9 cellular contexts compared by ENCODE assay signal in the genomic region with DNA sequence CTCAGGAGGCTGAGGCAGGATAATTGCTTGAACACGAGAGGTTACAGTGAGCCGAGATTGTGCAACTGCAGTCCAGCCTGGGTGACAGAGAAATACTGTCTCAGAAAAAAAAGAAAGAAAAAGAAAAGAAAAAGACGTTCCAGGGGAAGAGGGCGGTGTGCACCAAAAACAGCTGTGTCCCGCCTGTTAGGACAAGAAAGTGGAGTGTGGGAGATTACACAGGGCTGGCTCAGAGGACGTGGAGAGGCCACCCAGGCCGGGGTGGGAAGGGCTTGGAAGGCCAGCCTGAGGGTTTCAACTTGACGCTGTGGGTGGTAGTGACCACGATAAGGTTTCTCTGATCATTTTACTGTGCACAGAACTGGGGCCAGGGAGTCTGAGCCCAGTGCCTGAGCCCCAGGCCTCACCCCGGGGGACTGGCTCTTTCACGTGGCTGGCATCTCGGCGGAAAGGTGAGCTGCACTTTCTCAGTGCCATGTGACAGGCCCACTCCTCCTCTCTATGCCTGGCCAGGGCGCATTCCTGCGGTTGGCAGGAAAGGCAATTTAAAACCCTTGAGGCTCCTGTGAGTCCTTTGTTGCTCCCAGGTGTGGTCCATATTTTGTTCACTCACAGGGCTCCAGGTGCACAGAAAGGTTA. TPM values are rescaled to one million over a fixed set of nuclear protein-coding genes. Genes with fewer than 3 reads are reported as not detected.
A peak's percentile ranks its signal among the peaks of the same experiment; 100 is the strongest.
DNase-seq lines count a peak whose midpoint lies in the region; ATAC-seq and TF ChIP-seq lines count a peak whose summit lies in the region.
"Had no signal": no experiment of that assay in that cellular context is flagged by ENCODE, and none has a peak within 500 bp of the region (broad histone marks: within the 10 kb centered on the region; RNA-seq: fewer than 3 reads in every experiment).

No MANE protein-coding gene starts in this region.

- H3K4me1 ChIP-seq in body of pancreas (peaks cover 6% of the 10 kb centered on the region), upper lobe of right lung (peaks cover 24% of the 10 kb centered on the region)

- no peak for TF ChIP-seq CTCF in body of pancreas (IDR thresholded peaks at IDR 0.05)
- TF ChIP-seq CTCF in upper lobe of right lung (IDR thresholded peaks at IDR 0.05) = no peak

- H3K4me3 ChIP-seq in body of pancreas = no peak overlapping the region
- no peak overlapping the region for H3K4me3 ChIP-seq in upper lobe of right lung
- H3K4me3 ChIP-seq: GM23338 had no signal

- H3K27ac ChIP-seq in body of pancreas (peak overlapping the region in 2 of 4 donors; percentile 50 to 61), upper lobe of right lung (peak overlapping the region; percentile 86)

- intact Hi-C loops in body of pancreas (cut with DNase I) (no loop called here), left colon (cut with DNase I, micrococcal nuclease) (no loop called here), upper lobe of right lung (cut with DNase I) (no loop called here)

- no peaks in the 10 kb centered on the region for H3K9me3 ChIP-seq in body of pancreas
- no peaks in the 10 kb centered on the region for H3K9me3 ChIP-seq in upper lobe of right lung

- no peaks in the 10 kb centered on the region for H3K27me3 ChIP-seq in body of pancreas
- no peaks in the 10 kb centered on the region for H3K27me3 ChIP-seq in upper lobe of right lung

- H3K4me1 Mint-ChIP-seq in T-helper 2 cell treated with Interferon-gamma antibody and Interleukin-4, amounts not matched to agents 5 μg/mL and 100 μg/mL, for 36 hours (ENCODE audit: low read depth) = peaks cover 6% of the 10 kb centered on the region

- DNase-seq in NCI-H2171 treated with DMSO at 0.1 percent for 48 hours (lab: John Stamatoyannopoulos, UW) (peak; percentile 25), NCI-H2171 (lab: John Stamatoyannopoulos, UW) (no peak), body of pancreas (peak in 3 of 4 donors; percentile 28 to 49 (median 34)), left colon (peak; percentile 23 to 41), upper lobe of right lung (peak; percentile 92)
- no peak for DNase-seq in T-helper 2 cell treated with Interferon-gamma antibody and Interleukin-4, amounts not matched to agents 5 μg/mL and 100 μg/mL, for 36 hours (ENCODE audit: low spot score)

- ATAC-seq in body of pancreas = peak; percentile 61
- peak; percentile 15 for ATAC-seq in left colon
- ATAC-seq in upper lobe of right lung = peak; percentile 91
- ATAC-seq in HG02938 (IDR thresholded peaks at IDR 0.05; ENCODE audit: unreplicated experiment) = no peak
- no peak for ATAC-seq in HG03354 (IDR thresholded peaks at IDR 0.05; ENCODE audit: poor library complexity, severe bottlenecking, unreplicated experiment)
- ATAC-seq: GM23338 had no signal

- H3K4me3 Mint-ChIP-seq in T-helper 2 cell treated with Interferon-gamma antibody and Interleukin-4, amounts not matched to agents 5 μg/mL and 100 μg/mL, for 36 hours = no peak overlapping the region
- H3K4me3 Mint-ChIP-seq: GM23338 had no signal

- peaks cover 11% of the 10 kb centered on the region for H3K36me3 Mint-ChIP-seq in T-helper 2 cell treated with Interferon-gamma antibody and Interleukin-4, amounts not matched to agents 5 μg/mL and 100 μg/mL, for 36 hours (ENCODE audit: low read depth)

- no peak for TF ChIP-seq POLR2A in body of pancreas (IDR thresholded peaks at IDR 0.05)

- H3K36me3 ChIP-seq in body of pancreas (replicated peaks in 1 of 2; ENCODE audit: insufficient read depth in 1 of 2, low read depth in 2 of 2) = no peaks in the 10 kb centered on the region
- H3K36me3 ChIP-seq in upper lobe of right lung = peaks cover 9% of the 10 kb centered on the region

- WGBS in body of pancreas, 2 donors = 58 to 59% methylated on average over 9 to 15 of the region's 15 CpGs

- no peak overlapping the region for H3K27ac Mint-ChIP-seq in T-helper 2 cell treated with Interferon-gamma antibody and Interleukin-4, amounts not matched to agents 5 μg/mL and 100 μg/mL, for 36 hours
- H3K27ac Mint-ChIP-seq: GM23338 had no signal

- H3K27me3 Mint-ChIP-seq in T-helper 2 cell treated with Interferon-gamma antibody and Interleukin-4, amounts not matched to agents 5 μg/mL and 100 μg/mL, for 36 hours (ENCODE audit: low read depth) = no peaks in the 10 kb centered on the region

- no peaks in the 10 kb centered on the region for H3K9me3 Mint-ChIP-seq in T-helper 2 cell treated with Interferon-gamma antibody and Interleukin-4, amounts not matched to agents 5 μg/mL and 100 μg/mL, for 36 hours

RNA-seq across cellular contexts. Expression of gene RHBDD2, which starts 13.9 kb away (rescaled TPM):
- 10 to 100 TPM; 18.7 to 41.2 TPM for total RNA-seq in body of pancreas
- 10 to 100 TPM; 52.8 to 62.3 TPM for total RNA-seq in left colon
- total RNA-seq in upper lobe of right lung = 68.6 TPM

RNA-seq across cellular contexts. Expression of gene POR, which starts 22.2 kb away (rescaled TPM):
- 100 to 1,000 TPM in 1 of 2 donors, 10 to 100 TPM in 1; 54.2 to 118 TPM for total RNA-seq in body of pancreas
- 100 to 1,000 TPM; 131 to 150 TPM for total RNA-seq in left colon
- total RNA-seq in upper lobe of right lung = 232 TPM

Comparison
In these comparisons a context has a peak if more than half of its experiments do, and no peak if none do; other contexts are left out.
1. DNase-seq: peak in NCI-H2171 treated with DMSO at 0.1 percent for 48 hours (single experiment), body of pancreas (3 of 4), left colon (2 of 2) and upper lobe of right lung (single experiment); none in NCI-H2171 (single experiment) and T-helper 2 cell treated with Interferon-gamma antibody and Interleukin-4, amounts not matched to agents 5 μg/mL and 100 μg/mL, for 36 hours (single experiment).
2. ATAC-seq: peak in body of pancreas (single experiment), left colon (single experiment) and upper lobe of right lung (single experiment); none in HG02938 (single experiment) and HG03354 (single experiment).